Comparison of ENCODE assay signal across 20 cellular contexts in genomic region chr14:36944307-36945010, GRCh38.
DNase-seq lines count a peak whose midpoint lies in the region; ATAC-seq, FAIRE-seq and TF ChIP-seq lines count a peak whose summit lies in the region.
"Had no signal": no experiment of that assay in that cellular context is flagged by ENCODE, and none has a peak within 500 bp of the region (broad histone marks: within the 10 kb centered on the region; RNA-seq: fewer than 3 reads in every experiment).

No MANE protein-coding gene starts in this region.

- H3K79me2 ChIP-seq in PC-3 (ENCODE audit: low read length) = no peaks in the 10 kb centered on the region

- DNase-seq in MCF 10A (ENCODE audit: unreplicated experiment) (peak; percentile 77), breast epithelium (ENCODE audit: low spot score in 2 of 2) (no peak), PC-3 (peak; percentile 79), suprapubic skin (ENCODE audit: low spot score in 2 of 2) (peak in 1 of 2 donors; percentile 60), putamen (ENCODE audit: low spot score) (no peak), GM19239 (ENCODE audit: insufficient read length, low spot score) (no peak), posterior cingulate gyrus (no peak)
- DNase-seq: 8988T; activated CD4-positive, alpha-beta memory T cell treated with anti-CD3 and anti-CD28 coated beads for 36 hours; colonic mucosa; erythroblast; NCI-H187; NCI-H510A; SK-N-SH; trophoblast cell had no signal

- H3K9me2 ChIP-seq in PC-3 (replicated peaks; ENCODE audit: low read length) = no peaks in the 10 kb centered on the region
- H3K9me2 ChIP-seq: SK-N-SH had no signal

- intact Hi-C loops in MCF 10A (cut with micrococcal nuclease) (loop anchor here (5.0 kb wide), 1 partner anchor 282 kb away; the partner anchor contains the start of gene PAX9), breast epithelium (cut with DNase I; ENCODE audit: low total_unique reads) (no loop called here), PC-3 (cut with micrococcal nuclease) (loop anchor here (1.0 to 10.0 kb wide), 3 partner anchors 30 to 290 kb away; no protein-coding TSS in a partner anchor), posterior cingulate gyrus (cut with DNase I) (loop anchor here (10.0 kb wide), 2 partner anchors 300 to 390 kb away; no protein-coding TSS in a partner anchor)

- no peaks in the 10 kb centered on the region for H4K20me1 ChIP-seq in PC-3 (ENCODE audit: low read length)

- H3K27ac ChIP-seq in breast epithelium (no peak overlapping the region), PC-3 (ENCODE audit: low read length) (peak overlapping the region; percentile 89), esophagus (ENCODE audit: low read depth in 2 of 2, low read length in 1 of 2) (peak overlapping the region; percentile 17 to 47), suprapubic skin (peak overlapping the region; percentile 62)
- H3K27ac ChIP-seq: colonic mucosa had no signal

- TF ChIP-seq EP300 in suprapubic skin (IDR thresholded peaks at IDR 0.05) = no peak

- POLR2A ChIA-PET in MCF 10A (lab: Yijun Ruan, JAX) = interaction anchor here (0.6 to 3.4 kb wide), 4 partner anchors 168 to 296 kb away, joined by 3 to 28 read pairs (median 9); no protein-coding TSS in a partner anchor
- POLR2A ChIA-PET in PC-3 (lab: Charles Lee; ENCODE audit: unreplicated experiment) = interaction anchor here (0.6 kb wide), 1 partner anchor 282 kb away, joined by 5 read pairs; no protein-coding TSS in a partner anchor

- H3K36me3 Mint-ChIP-seq in MCF 10A (ENCODE audit: insufficient read depth, unreplicated experiment) = no peaks in the 10 kb centered on the region
- H3K36me3 Mint-ChIP-seq: activated CD4-positive, alpha-beta memory T cell treated with anti-CD3 and anti-CD28 coated beads for 36 hours; stimulated activated memory B cell treated with anti-CD40 and anti-IgM and Interleukin-4, amounts not matched to agents 10 μg/mL and 1 μg/mL and 100 μg/mL, for 72 hours had no signal

- H3K4me1 ChIP-seq in breast epithelium (no peaks in the 10 kb centered on the region), PC-3 (ENCODE audit: insufficient read depth, low read length) (peaks cover 55% of the 10 kb centered on the region), esophagus (ENCODE audit: control insufficient read depth in 2 of 2, insufficient read depth in 2 of 2, low read length in 1 of 2) (peaks cover 0 to 3% of the 10 kb centered on the region in 2 donors), suprapubic skin (no peaks in the 10 kb centered on the region)
- H3K4me1 ChIP-seq: colonic mucosa had no signal

- H3K36me3 ChIP-seq in breast epithelium (no peaks in the 10 kb centered on the region), PC-3 (ENCODE audit: low read depth, low read length) (no peaks in the 10 kb centered on the region), esophagus (ENCODE audit: control insufficient read depth in 2 of 2, insufficient read depth in 2 of 2, low read length in 1 of 2) (no peaks in the 10 kb centered on the region), suprapubic skin (no peaks in the 10 kb centered on the region)
- H3K36me3 ChIP-seq: colonic mucosa had no signal

- H3K4me2 ChIP-seq in PC-3 (ENCODE audit: low read length) = peak overlapping the region; percentile 50
- H3K4me2 ChIP-seq: SK-N-SH, smooth muscle cell had no signal

- peaks cover 24% of the 10 kb centered on the region for H3K4me1 Mint-ChIP-seq in MCF 10A (ENCODE audit: insufficient read depth, unreplicated experiment)
- H3K4me1 Mint-ChIP-seq: stimulated activated memory B cell treated with anti-CD40 and anti-IgM and Interleukin-4, amounts not matched to agents 10 μg/mL and 1 μg/mL and 100 μg/mL, for 72 hours had no signal

- no peak overlapping the region for H3K4me3 ChIP-seq in breast epithelium
- peak overlapping the region; percentile 11; the same call in 1 of the 2 replicates for H3K4me3 ChIP-seq in PC-3 (ENCODE audit: low read length)
- no peak overlapping the region for H3K4me3 ChIP-seq in esophagus (ENCODE audit: low read depth in 1 of 2, low read length in 2 of 2)
- H3K4me3 ChIP-seq in suprapubic skin = no peak overlapping the region
- H3K4me3 ChIP-seq: colonic mucosa, smooth muscle cell had no signal

- CTCF ChIA-PET in MCF 10A (lab: Yijun Ruan, JAX) = interaction anchor here (0.7 to 7.7 kb wide), 10 partner anchors 9 to 390 kb away, joined by 3 to 157 read pairs (median 18); partner anchors contain the start of gene PAX9
- CTCF ChIA-PET in PC-3 (lab: Charles Lee) = interaction anchor here (1.5 kb wide), 1 partner anchor 173 kb away, joined by 8 read pairs; no protein-coding TSS in a partner anchor

- H3K27me3 ChIP-seq in breast epithelium (no peaks in the 10 kb centered on the region), PC-3 (ENCODE audit: low read length) (no peaks in the 10 kb centered on the region), esophagus (ENCODE audit: control insufficient read depth in 1 of 2, insufficient read depth in 2 of 2, low read length in 2 of 2) (no peaks in the 10 kb centered on the region), suprapubic skin (no peaks in the 10 kb centered on the region)
- H3K27me3 ChIP-seq: colonic mucosa had no signal

- H3K4me3 Mint-ChIP-seq in MCF 10A (ENCODE audit: unreplicated experiment) = peak overlapping the region; percentile 24
- H3K4me3 Mint-ChIP-seq: activated CD4-positive, alpha-beta memory T cell treated with anti-CD3 and anti-CD28 coated beads for 36 hours; stimulated activated memory B cell treated with anti-CD40 and anti-IgM and Interleukin-4, amounts not matched to agents 10 μg/mL and 1 μg/mL and 100 μg/mL, for 72 hours had no signal

- peak overlapping the region; percentile 96 for H3K27ac Mint-ChIP-seq in MCF 10A (ENCODE audit: low read depth, unreplicated experiment)
- H3K27ac Mint-ChIP-seq: activated CD4-positive, alpha-beta memory T cell treated with anti-CD3 and anti-CD28 coated beads for 36 hours; activated T-helper 2 cell treated with anti-CD3 and anti-CD28 coated beads, Interferon-gamma antibody, Interleukin-2, Interleukin-4, amounts not matched to agents 10 μg/mL and 5 μg/mL and 100 μg/mL, durations not matched to agents 14 hours and 24 hours and 36 hours; stimulated activated memory B cell treated with anti-CD40 and anti-IgM and Interleukin-4, amounts not matched to agents 10 μg/mL and 1 μg/mL and 100 μg/mL, for 72 hours had no signal

- H3K9me3 ChIP-seq in breast epithelium = no peaks in the 10 kb centered on the region
- H3K9me3 ChIP-seq in PC-3 (ENCODE audit: low read length) = no peaks in the 10 kb centered on the region
- H3K9me3 ChIP-seq in esophagus (ENCODE audit: control insufficient read depth in 2 of 2, insufficient read depth in 1 of 2, low read depth in 1 of 2, low read length in 1 of 2) = no peaks in the 10 kb centered on the region
- H3K9me3 ChIP-seq in suprapubic skin = no peaks in the 10 kb centered on the region
- H3K9me3 ChIP-seq: colonic mucosa, SK-N-SH had no signal

- peak; percentile 57 for ATAC-seq in PC-3
- ATAC-seq: stimulated activated memory B cell treated with anti-CD40 and anti-IgM and Interleukin-4, amounts not matched to agents 10 μg/mL and 1 μg/mL and 100 μg/mL, for 72 hours had no signal

- no peaks in the 10 kb centered on the region for H3K27me3 Mint-ChIP-seq in MCF 10A (ENCODE audit: insufficient read depth, unreplicated experiment)
- H3K27me3 Mint-ChIP-seq: stimulated activated memory B cell treated with anti-CD40 and anti-IgM and Interleukin-4, amounts not matched to agents 10 μg/mL and 1 μg/mL and 100 μg/mL, for 72 hours had no signal

- TF ChIP-seq POLR2A in breast epithelium (IDR thresholded peaks at IDR 0.05) (no peak), suprapubic skin (IDR thresholded peaks at IDR 0.05) (no peak)

- no TSS peak for BruUV-seq in MCF 10A (replicated peaks; lab: Mats Ljungman, UMichigan)
- TSS peak; percentile 59 for BruUV-seq in PC-3 (replicated peaks; lab: Mats Ljungman, UMichigan)

- H3K9me3 Mint-ChIP-seq in MCF 10A (ENCODE audit: unreplicated experiment) = no peaks in the 10 kb centered on the region
- H3K9me3 Mint-ChIP-seq: activated CD4-positive, alpha-beta memory T cell treated with anti-CD3 and anti-CD28 coated beads for 36 hours; activated T-helper 2 cell treated with anti-CD3 and anti-CD28 coated beads, Interferon-gamma antibody, Interleukin-2, Interleukin-4, amounts not matched to agents 10 μg/mL and 5 μg/mL and 100 μg/mL, durations not matched to agents 14 hours and 24 hours and 36 hours; stimulated activated memory B cell treated with anti-CD40 and anti-IgM and Interleukin-4, amounts not matched to agents 10 μg/mL and 1 μg/mL and 100 μg/mL, for 72 hours had no signal

- FAIRE-seq in GM19239 (lab: Jason Lieb, UNC) = no peak
- FAIRE-seq: GM18507 had no signal

- 0 out of 2 replicates have a peak overlapping the region, but pooled peaks have one; percentile 12 for H2AFZ ChIP-seq in PC-3 (ENCODE audit: low read length)

- no peak for TF ChIP-seq CTCF in MCF 10A (IDR thresholded peaks at IDR 0.05; ENCODE audit: unreplicated experiment)
- no peak for TF ChIP-seq CTCF in breast epithelium (IDR thresholded peaks at IDR 0.05)
- TF ChIP-seq CTCF in PC-3 (conservative IDR thresholded peaks at IDR 0.05; ENCODE audit: low read depth, low read length) = no peak
- no peak for TF ChIP-seq CTCF in suprapubic skin (IDR thresholded peaks at IDR 0.05)

- H3K9ac ChIP-seq in PC-3 (ENCODE audit: low read length) = peak overlapping the region; percentile 40; the same call in 1 of the 2 replicates
- H3K9ac ChIP-seq: SK-N-SH had no signal

- H3F3A ChIP-seq in PC-3 (ENCODE audit: low read length, unreplicated experiment) = peaks cover 7% of the 10 kb centered on the region

- 74 to 76% methylated on average over 5 of the region's 5 CpGs for WGBS in esophagus, 2 donors
- 74% methylated on average over 5 of the region's 5 CpGs for WGBS in suprapubic skin

Comparison
In these comparisons a context has a peak if more than half of its experiments do, and no peak if none do; other contexts are left out.
1. DNase-seq: peak in MCF 10A (single experiment) and PC-3 (single experiment); none in breast epithelium (0 of 2), putamen (single experiment), GM19239 (single experiment) and posterior cingulate gyrus (0 of 10).
2. H3K27ac ChIP-seq: peak in PC-3 (single experiment), esophagus (2 of 2) and suprapubic skin (single experiment); none in breast epithelium (0 of 2).